In genomic region chr14:99532310-99532709, GRCh38 we compare ENCODE assay signal across 30 cellular contexts.
"Had no signal": no experiment of that assay in that cellular context is flagged by ENCODE, and none has a peak within 500 bp of the region (broad histone marks: within the 10 kb centered on the region; RNA-seq: fewer than 3 reads in every experiment).

No MANE protein-coding gene starts in this region.

- DNase-seq: activated CD4-positive, alpha-beta T cell treated with anti-CD3 and anti-CD28 coated beads for 48 hours; activated CD4-positive, alpha-beta T cell treated with anti-CD3 and anti-CD28 coated beads, Interleukin-2, amount 50 U/mL, for 48 hours; activated CD8-positive, alpha-beta memory T cell treated with anti-CD3 and anti-CD28 coated beads for 24 hours; activated gamma-delta T cell; activated naive CD4-positive, alpha-beta T cell treated with anti-CD3 and anti-CD28 coated beads, Interleukin-2, amount 10 ng/mL, durations not matched to agents 7 days and 5 days; activated naive CD8-positive, alpha-beta T cell treated with anti-CD3 and anti-CD28 coated beads, Interleukin-2, amount 10 ng/mL, durations not matched to agents 7 days and 5 days; brain microvascular endothelial cell; caudate nucleus; foreskin melanocyte; heart right ventricle; left ventricle myocardium inferior; naive B cell; nephron progenitor cell; retina; stimulated activated CD4-positive, alpha-beta T cell treated with anti-CD3 and anti-CD28 coated beads, Interleukin-1b, Interleukin-23, amount 100 ng/mL, for 48 hours; stimulated activated CD4-positive, alpha-beta T cell treated with anti-CD3 and anti-CD28 coated beads, Interleukin-4, amount 100 ng/mL, for 4 hours; stimulated activated CD8-positive, alpha-beta memory T cell treated with anti-CD3 and anti-CD28 coated beads, Interleukin-4, amount 100 ng/mL, for 48 hours; stimulated activated naive CD8-positive, alpha-beta T cell treated with anti-CD3 and anti-CD28 coated beads, Interleukin-15, amount 100 ng/mL, for 72 hours; substantia nigra; T1000; WERI-Rb-1 had no signal

- H3K9me3 ChIP-seq: ascending aorta, heart right ventricle, left ventricle myocardium inferior, pancreas, prostate gland, vagina had no signal

- H3K27me3 ChIP-seq: ascending aorta, brain microvascular endothelial cell, heart right ventricle, pancreas, vagina had no signal

- ATAC-seq: activated CD4-positive, CD25-positive, alpha-beta regulatory T cell treated with anti-CD3 and anti-CD28 coated beads, Interleukin-2, amount 50 U/mL, for 24 hours; esophagus mucosa; heart right ventricle; pancreas; stimulated activated memory B cell treated with anti-CD40 and anti-IgM and Interleukin-4, amounts not matched to agents 10 μg/mL and 1 μg/mL and 100 μg/mL, for 72 hours; stimulated activated naive CD8-positive, alpha-beta T cell treated with anti-CD3 and anti-CD28 coated beads, Interleukin-15, amount 100 ng/mL, for 72 hours had no signal

- H3K27ac ChIP-seq: ascending aorta, brain microvascular endothelial cell, left ventricle myocardium inferior, pancreas, prostate gland, vagina, WERI-Rb-1 had no signal

- H3K4me3 ChIP-seq: ascending aorta, heart right ventricle, left ventricle myocardium inferior, lung, pancreas, prostate gland, smooth muscle cell, vagina had no signal

- H3K36me3 ChIP-seq: ascending aorta, brain microvascular endothelial cell, heart right ventricle, left ventricle myocardium inferior, pancreas, prostate gland, vagina had no signal

- H3K4me1 ChIP-seq: ascending aorta, pancreas, prostate gland had no signal
